ENCODE assay signal across 1 cellular context in the genomic region with DNA sequence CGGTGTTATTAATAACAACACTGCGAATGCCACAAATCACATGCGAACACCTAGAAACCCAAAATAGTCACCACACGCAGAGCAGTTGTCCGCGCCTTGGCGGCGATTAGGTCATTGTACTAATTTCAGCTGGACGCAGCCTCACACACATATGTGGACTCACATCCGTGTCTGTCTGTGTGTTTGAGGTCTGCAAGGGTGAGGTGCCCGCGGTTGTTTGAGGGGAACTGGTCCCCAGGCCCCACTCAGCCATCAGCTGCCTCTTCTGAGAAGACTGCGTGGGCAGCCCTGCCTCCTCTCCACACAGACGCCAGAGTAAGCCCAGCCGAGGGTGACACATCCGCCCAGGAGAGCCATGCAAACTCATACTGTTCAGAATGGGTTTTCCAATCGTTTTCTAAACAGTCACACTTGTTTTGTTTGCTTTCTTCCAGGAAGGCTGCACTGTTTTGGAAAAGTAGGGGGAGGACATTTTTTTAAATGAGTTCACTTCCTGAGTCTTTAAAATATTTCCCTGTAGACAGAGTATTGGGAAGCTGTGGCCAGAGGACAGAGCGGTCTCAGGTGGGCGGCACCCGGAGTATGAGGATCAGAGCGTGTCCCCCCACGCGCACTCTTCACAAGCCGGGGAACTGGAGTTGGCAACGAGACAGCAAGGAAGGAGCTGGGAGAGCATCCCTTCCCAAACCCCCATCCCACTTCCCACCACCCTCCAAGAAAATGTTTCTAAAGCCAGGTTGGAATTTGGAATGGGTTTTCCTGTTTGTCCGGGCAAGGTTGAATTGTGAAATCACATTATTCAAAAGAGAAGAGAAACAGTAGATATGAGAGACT.
TF ChIP-seq lines count a peak whose summit lies in the region.

No MANE protein-coding gene starts in this region.

TF ChIP-seq in HepG2, 621 proteins besides CTCF, POLR2A, EP300 and RAD21 (continued from another document and continues in another):
- no peak for TF ChIP-seq HNRNPLL (IDR thresholded peaks at IDR 0.05; ENCODE audit: low read depth, low read length, poor library complexity, severe bottlenecking)
- TF ChIP-seq ZNF724P (CRISPR knock-in tag; IDR thresholded peaks at IDR 0.05; ENCODE audit: borderline replicate concordance): 0 out of 2 replicates have a peak, but pooled peaks have one; percentile 33
- peak; percentile 12; the same call in 1 of the 2 replicates for TF ChIP-seq ZNF263 (CRISPR knock-in tag; IDR thresholded peaks at IDR 0.05)
- TF ChIP-seq MTF1 (CRISPR knock-in tag; IDR thresholded peaks at IDR 0.05): no peak
- no peak; the same call in 1 of the 2 replicates for TF ChIP-seq ZNF296 (CRISPR knock-in tag; conservative IDR thresholded peaks at IDR 0.05)
- no peak for TF ChIP-seq SP5 (CRISPR knock-in tag; IDR thresholded peaks at IDR 0.05; ENCODE audit: borderline replicate concordance, low read depth)
- 0 out of 2 replicates have a peak, but pooled peaks have one; percentile 16 for TF ChIP-seq ZBTB21 (CRISPR knock-in tag; IDR thresholded peaks at IDR 0.05)
- no peak for TF ChIP-seq ARNTL (CRISPR knock-in tag; IDR thresholded peaks at IDR 0.05)
- no peak for TF ChIP-seq FOXK2 (IDR thresholded peaks at IDR 0.05)
- no peak for TF ChIP-seq HCFC1 (IDR thresholded peaks at IDR 0.05; ENCODE audit: low read depth, low read length)
- TF ChIP-seq, protein P1, sequence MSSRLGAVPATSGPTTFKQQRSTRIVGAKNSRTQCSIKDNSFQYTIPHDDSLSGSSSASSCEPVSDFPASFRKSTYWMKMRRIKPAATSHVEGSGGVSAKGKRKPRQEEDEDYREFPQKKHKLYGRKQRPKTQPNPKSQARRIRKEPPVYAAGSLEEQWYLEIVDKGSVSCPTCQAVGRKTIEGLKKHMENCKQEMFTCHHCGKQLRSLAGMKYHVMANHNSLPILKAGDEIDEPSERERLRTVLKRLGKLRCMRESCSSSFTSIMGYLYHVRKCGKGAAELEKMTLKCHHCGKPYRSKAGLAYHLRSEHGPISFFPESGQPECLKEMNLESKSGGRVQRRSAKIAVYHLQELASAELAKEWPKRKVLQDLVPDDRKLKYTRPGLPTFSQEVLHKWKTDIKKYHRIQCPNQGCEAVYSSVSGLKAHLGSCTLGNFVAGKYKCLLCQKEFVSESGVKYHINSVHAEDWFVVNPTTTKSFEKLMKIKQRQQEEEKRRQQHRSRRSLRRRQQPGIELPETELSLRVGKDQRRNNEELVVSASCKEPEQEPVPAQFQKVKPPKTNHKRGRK (CRISPR knock-in tag; IDR thresholded peaks at IDR 0.05): no peak
- no peak for TF ChIP-seq ZNF207 (IDR thresholded peaks at IDR 0.05; ENCODE audit: borderline replicate concordance)
- no peak for TF ChIP-seq ZNF224 (CRISPR knock-in tag; IDR thresholded peaks at IDR 0.05)
- TF ChIP-seq, protein P2, sequence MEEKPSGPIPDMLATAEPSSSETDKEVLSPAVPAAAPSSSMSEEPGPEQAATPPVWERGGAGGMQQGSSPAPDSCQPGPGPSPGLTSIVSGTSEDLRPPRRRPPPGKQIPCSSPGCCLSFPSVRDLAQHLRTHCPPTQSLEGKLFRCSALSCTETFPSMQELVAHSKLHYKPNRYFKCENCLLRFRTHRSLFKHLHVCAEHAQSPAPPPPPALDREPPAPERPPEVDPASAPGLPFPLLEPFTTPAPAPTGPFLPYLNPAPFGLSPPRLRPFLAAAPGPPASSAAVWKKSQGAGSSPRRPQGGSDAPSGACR (CRISPR knock-in tag; IDR thresholded peaks at IDR 0.05): 0 out of 2 replicates have a peak, but pooled peaks have one; percentile 26
- 0 out of 2 replicates have a peak, but pooled peaks have one; percentile 16 for TF ChIP-seq BHLHE40 (IDR thresholded peaks at IDR 0.05; ENCODE audit: low read length)
- TF ChIP-seq ZNF331 (CRISPR knock-in tag; IDR thresholded peaks at IDR 0.05): peak; percentile 30; the same call in 1 of the 2 replicates
- no peak for TF ChIP-seq ZFY (CRISPR knock-in tag; IDR thresholded peaks at IDR 0.05)
- no peak; the same call in 1 of the 2 replicates for TF ChIP-seq E2F1 (CRISPR knock-in tag; IDR thresholded peaks at IDR 0.05)
- no peak for TF ChIP-seq ZNF703 (CRISPR knock-in tag; IDR thresholded peaks at IDR 0.05; ENCODE audit: borderline replicate concordance)
- TF ChIP-seq, protein P3, sequence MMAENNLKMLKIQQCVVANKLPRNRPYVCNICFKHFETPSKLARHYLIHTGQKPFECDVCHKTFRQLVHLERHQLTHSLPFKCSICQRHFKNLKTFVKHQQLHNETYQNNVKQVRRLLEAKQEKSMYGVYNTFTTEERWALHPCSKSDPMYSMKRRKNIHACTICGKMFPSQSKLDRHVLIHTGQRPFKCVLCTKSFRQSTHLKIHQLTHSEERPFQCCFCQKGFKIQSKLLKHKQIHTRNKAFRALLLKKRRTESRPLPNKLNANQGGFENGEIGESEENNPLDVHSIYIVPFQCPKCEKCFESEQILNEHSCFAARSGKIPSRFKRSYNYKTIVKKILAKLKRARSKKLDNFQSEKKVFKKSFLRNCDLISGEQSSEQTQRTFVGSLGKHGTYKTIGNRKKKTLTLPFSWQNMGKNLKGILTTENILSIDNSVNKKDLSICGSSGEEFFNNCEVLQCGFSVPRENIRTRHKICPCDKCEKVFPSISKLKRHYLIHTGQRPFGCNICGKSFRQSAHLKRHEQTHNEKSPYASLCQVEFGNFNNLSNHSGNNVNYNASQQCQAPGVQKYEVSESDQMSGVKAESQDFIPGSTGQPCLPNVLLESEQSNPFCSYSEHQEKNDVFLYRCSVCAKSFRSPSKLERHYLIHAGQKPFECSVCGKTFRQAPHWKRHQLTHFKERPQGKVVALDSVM (CRISPR knock-in tag; IDR thresholded peaks at IDR 0.05): peak; percentile 34; the same call in 1 of the 2 replicates
- TF ChIP-seq, protein P4, sequence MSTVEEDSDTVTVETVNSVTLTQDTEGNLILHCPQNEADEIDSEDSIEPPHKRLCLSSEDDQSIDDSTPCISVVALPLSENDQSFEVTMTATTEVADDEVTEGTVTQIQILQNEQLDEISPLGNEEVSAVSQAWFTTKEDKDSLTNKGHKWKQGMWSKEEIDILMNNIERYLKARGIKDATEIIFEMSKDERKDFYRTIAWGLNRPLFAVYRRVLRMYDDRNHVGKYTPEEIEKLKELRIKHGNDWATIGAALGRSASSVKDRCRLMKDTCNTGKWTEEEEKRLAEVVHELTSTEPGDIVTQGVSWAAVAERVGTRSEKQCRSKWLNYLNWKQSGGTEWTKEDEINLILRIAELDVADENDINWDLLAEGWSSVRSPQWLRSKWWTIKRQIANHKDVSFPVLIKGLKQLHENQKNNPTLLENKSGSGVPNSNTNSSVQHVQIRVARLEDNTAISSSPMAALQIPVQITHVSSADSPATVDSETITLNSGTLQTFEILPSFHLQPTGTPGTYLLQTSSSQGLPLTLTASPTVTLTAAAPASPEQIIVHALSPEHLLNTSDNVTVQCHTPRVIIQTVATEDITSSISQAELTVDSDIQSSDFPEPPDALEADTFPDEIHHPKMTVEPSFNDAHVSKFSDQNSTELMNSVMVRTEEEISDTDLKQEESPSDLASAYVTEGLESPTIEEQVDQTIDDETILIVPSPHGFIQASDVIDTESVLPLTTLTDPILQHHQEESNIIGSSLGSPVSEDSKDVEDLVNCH (CRISPR knock-in tag; IDR thresholded peaks at IDR 0.05): no peak
- TF ChIP-seq ARID3A (IDR thresholded peaks at IDR 0.05; ENCODE audit: low read depth, low read length): no peak; the same call in 1 of the 2 replicates
- peak in 1 of 2 experiments; percentile 51; a peak in 1 of 4 replicates for TF ChIP-seq REST (IDR thresholded peaks at IDR 0.05; ENCODE audit: borderline replicate concordance in 1 of 2, low read depth in 1 of 2, low read length in 2 of 2)
- no peak for TF ChIP-seq AGO1 (IDR thresholded peaks at IDR 0.05; ENCODE audit: low read depth, low read length, poor library complexity, severe bottlenecking)
- TF ChIP-seq ATRX (CRISPR knock-in tag; IDR thresholded peaks at IDR 0.05; ENCODE audit: borderline replicate concordance): no peak
- TF ChIP-seq, protein P5, sequence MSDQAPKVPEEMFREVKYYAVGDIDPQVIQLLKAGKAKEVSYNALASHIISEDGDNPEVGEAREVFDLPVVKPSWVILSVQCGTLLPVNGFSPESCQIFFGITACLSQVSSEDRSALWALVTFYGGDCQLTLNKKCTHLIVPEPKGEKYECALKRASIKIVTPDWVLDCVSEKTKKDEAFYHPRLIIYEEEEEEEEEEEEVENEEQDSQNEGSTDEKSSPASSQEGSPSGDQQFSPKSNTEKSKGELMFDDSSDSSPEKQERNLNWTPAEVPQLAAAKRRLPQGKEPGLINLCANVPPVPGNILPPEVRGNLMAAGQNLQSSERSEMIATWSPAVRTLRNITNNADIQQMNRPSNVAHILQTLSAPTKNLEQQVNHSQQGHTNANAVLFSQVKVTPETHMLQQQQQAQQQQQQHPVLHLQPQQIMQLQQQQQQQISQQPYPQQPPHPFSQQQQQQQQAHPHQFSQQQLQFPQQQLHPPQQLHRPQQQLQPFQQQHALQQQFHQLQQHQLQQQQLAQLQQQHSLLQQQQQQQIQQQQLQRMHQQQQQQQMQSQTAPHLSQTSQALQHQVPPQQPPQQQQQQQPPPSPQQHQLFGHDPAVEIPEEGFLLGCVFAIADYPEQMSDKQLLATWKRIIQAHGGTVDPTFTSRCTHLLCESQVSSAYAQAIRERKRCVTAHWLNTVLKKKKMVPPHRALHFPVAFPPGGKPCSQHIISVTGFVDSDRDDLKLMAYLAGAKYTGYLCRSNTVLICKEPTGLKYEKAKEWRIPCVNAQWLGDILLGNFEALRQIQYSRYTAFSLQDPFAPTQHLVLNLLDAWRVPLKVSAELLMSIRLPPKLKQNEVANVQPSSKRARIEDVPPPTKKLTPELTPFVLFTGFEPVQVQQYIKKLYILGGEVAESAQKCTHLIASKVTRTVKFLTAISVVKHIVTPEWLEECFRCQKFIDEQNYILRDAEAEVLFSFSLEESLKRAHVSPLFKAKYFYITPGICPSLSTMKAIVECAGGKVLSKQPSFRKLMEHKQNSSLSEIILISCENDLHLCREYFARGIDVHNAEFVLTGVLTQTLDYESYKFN (CRISPR knock-in tag; conservative IDR thresholded peaks at IDR 0.05): peak; percentile 72
- TF ChIP-seq ZNF530 (CRISPR knock-in tag; IDR thresholded peaks at IDR 0.05; ENCODE audit: low read depth): no peak
- no peak; the same call in 1 of the 2 replicates for TF ChIP-seq NFATC3 (CRISPR knock-in tag; IDR thresholded peaks at IDR 0.05)
- no peak for TF ChIP-seq ZNF367 (CRISPR knock-in tag; IDR thresholded peaks at IDR 0.05; ENCODE audit: borderline replicate concordance)
- TF ChIP-seq, protein P6, sequence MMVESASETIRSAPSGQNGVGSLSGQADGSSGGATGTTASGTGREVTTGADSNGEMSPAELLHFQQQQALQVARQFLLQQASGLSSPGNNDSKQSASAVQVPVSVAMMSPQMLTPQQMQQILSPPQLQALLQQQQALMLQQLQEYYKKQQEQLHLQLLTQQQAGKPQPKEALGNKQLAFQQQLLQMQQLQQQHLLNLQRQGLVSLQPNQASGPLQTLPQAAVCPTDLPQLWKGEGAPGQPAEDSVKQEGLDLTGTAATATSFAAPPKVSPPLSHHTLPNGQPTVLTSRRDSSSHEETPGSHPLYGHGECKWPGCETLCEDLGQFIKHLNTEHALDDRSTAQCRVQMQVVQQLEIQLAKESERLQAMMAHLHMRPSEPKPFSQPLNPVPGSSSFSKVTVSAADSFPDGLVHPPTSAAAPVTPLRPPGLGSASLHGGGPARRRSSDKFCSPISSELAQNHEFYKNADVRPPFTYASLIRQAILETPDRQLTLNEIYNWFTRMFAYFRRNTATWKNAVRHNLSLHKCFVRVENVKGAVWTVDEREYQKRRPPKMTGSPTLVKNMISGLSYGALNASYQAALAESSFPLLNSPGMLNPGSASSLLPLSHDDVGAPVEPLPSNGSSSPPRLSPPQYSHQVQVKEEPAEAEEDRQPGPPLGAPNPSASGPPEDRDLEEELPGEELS (CRISPR knock-in tag; IDR thresholded peaks at IDR 0.05): peak; percentile 70; the same call in 1 of the 2 replicates
- no peak for TF ChIP-seq ZFP62 (CRISPR knock-in tag; IDR thresholded peaks at IDR 0.05)
- no peak for TF ChIP-seq ZNF549 (CRISPR knock-in tag; IDR thresholded peaks at IDR 0.05)
- TF ChIP-seq ZIK1 (CRISPR knock-in tag; IDR thresholded peaks at IDR 0.05; ENCODE audit: borderline replicate concordance, low read depth): no peak
